ENCODE assay signal across 25 cellular contexts in the genomic region with DNA sequence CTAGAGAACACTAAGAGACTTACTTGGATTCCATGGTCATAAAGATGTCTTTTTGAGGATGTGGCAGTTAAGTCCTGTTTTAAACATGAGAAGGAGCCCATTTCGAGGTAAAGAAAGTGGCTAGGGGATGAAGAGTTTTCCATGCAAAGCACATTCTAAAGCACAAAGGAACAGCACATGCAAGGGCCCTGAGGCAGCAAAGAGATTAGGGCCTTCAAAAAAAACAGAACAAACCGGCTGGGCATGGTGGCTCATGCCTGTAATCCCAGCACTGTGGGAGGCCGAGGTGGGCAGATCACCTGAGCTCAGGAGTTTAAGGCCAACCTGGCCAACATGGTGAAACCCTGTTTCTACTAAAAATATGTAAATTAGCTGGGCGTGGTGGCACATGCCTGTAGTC.
"Had no signal": no experiment of that assay in that cellular context is flagged by ENCODE, and none has a peak within 500 bp of the region (broad histone marks: within the 10 kb centered on the region; RNA-seq: fewer than 3 reads in every experiment).

No MANE protein-coding gene starts in this region.

- H3K4me3 ChIP-seq: neural progenitor cell, ovary, psoas muscle, right lobe of liver, sigmoid colon, stomach, thoracic aorta, tibial artery, transverse colon, upper lobe of left lung, vagina had no signal

- H3K9ac ChIP-seq: neural progenitor cell, parathyroid adenoma had no signal

- H3K4me2 ChIP-seq: neural progenitor cell had no signal

- H3K9me3 ChIP-seq: ovary, psoas muscle, right lobe of liver, sigmoid colon, stomach, thoracic aorta, tibial artery, transverse colon, upper lobe of left lung, vagina had no signal

- H3K4me1 ChIP-seq: neural progenitor cell, psoas muscle, right lobe of liver, sigmoid colon, stomach, tibial artery, transverse colon, upper lobe of left lung, vagina had no signal

- H2AFZ ChIP-seq: neural progenitor cell, parathyroid adenoma had no signal

- H3K36me3 ChIP-seq: neural progenitor cell, ovary, right lobe of liver, sigmoid colon, stomach, thoracic aorta, tibial artery, transverse colon, upper lobe of left lung, vagina had no signal

- H3K27me3 ChIP-seq: neural progenitor cell, ovary, right lobe of liver, sigmoid colon, transverse colon, upper lobe of left lung, vagina had no signal

- H3K27ac ChIP-seq: neural progenitor cell, ovary, parathyroid adenoma, psoas muscle, right lobe of liver, sigmoid colon, stomach, thoracic aorta, tibial artery, transverse colon, upper lobe of left lung, vagina had no signal

- H3K79me2 ChIP-seq: parathyroid adenoma had no signal

- DNase-seq: naive thymus-derived CD4-positive, alpha-beta T cell; natural killer cell; occipital lobe; ovary; posterior cingulate gyrus; psoas muscle; right cardiac atrium; right lobe of liver; sigmoid colon; small intestine; stimulated activated CD4-positive, alpha-beta T cell treated with anti-CD3 and anti-CD28 coated beads, Interleukin-15, amount 100 ng/mL, for 24 hours; stimulated activated CD4-positive, alpha-beta T cell treated with anti-CD3 and anti-CD28 coated beads, Interleukin-2, amount 100 ng/mL, for 24 hours; stimulated activated CD4-positive, alpha-beta T cell treated with anti-CD3 and anti-CD28 coated beads, Interleukin-2, amount 100 ng/mL, for 48 hours; stimulated activated CD4-positive, alpha-beta T cell treated with anti-CD3 and anti-CD28 coated beads, Interleukin-4, amount 100 ng/mL, for 24 hours; stimulated activated naive B cell treated with anti-CD40 and anti-IgM and Interleukin-4, amounts not matched to agents 10 μg/mL and 1 μg/mL and 100 μg/mL, for 72 hours; stimulated activated naive CD4-positive, alpha-beta T cell treated with Interleukin-2 at 50 U/mL for 16 hours; stomach; tibial artery; transverse colon; upper lobe of left lung had no signal

- FAIRE-seq: small intestine, urothelium cell line had no signal
